Comparison of ENCODE assay signal across 14 cellular contexts in genomic region chr7:135161669-135162068, GRCh38. TPM values are rescaled to one million over a fixed set of nuclear protein-coding genes. Genes with fewer than 3 reads are reported as not detected.
A peak's percentile ranks its signal among the peaks of the same experiment; 100 is the strongest.
DNase-seq lines count a peak whose midpoint lies in the region; ATAC-seq and TF ChIP-seq lines count a peak whose summit lies in the region.
"Had no signal": no experiment of that assay in that cellular context is flagged by ENCODE, and none has a peak within 500 bp of the region (broad histone marks: within the 10 kb centered on the region; RNA-seq: fewer than 3 reads in every experiment).

No MANE protein-coding gene starts in this region.

- peaks cover 21% of the 10 kb centered on the region for H3K9me3 Mint-ChIP-seq in dendritic cell treated with granulocyte-macrophage colony-stimulating factor and Interleukin-4, amounts not matched to agents 40 ng/mL and 50 ng/mL, for 4 days
- H3K9me3 Mint-ChIP-seq in natural killer cell treated with Interleukin-12 subunit alpha and Interleukin-12 subunit beta and Interleukin-15 and Interleukin-18, amount 100 ng/mL, for 72 hours = peaks cover 11% of the 10 kb centered on the region

- ATAC-seq in natural killer cell treated with Interleukin-12 subunit alpha and Interleukin-12 subunit beta and Interleukin-15 and Interleukin-18, amount 100 ng/mL, for 72 hours = no peak
- ATAC-seq in left colon = no peak
- ATAC-seq in HG02884 (IDR thresholded peaks at IDR 0.05; ENCODE audit: unreplicated experiment) = no peak

- peaks cover 29% of the 10 kb centered on the region for H3K4me1 ChIP-seq in BLaER1
- H3K4me1 ChIP-seq: neural progenitor cell had no signal

- no peaks in the 10 kb centered on the region for H3K27me3 ChIP-seq in BLaER1
- H3K27me3 ChIP-seq: neural progenitor cell had no signal

- H3K9ac ChIP-seq in BLaER1 = peak overlapping the region; percentile 74; the same call in 1 of the 2 replicates
- H3K9ac ChIP-seq: neural progenitor cell had no signal

- no peaks in the 10 kb centered on the region for H3K27me3 Mint-ChIP-seq in dendritic cell treated with granulocyte-macrophage colony-stimulating factor and Interleukin-4, amounts not matched to agents 40 ng/mL and 50 ng/mL, for 4 days
- H3K27me3 Mint-ChIP-seq in natural killer cell treated with Interleukin-12 subunit alpha and Interleukin-12 subunit beta and Interleukin-15 and Interleukin-18, amount 100 ng/mL, for 72 hours = no peaks in the 10 kb centered on the region

- no peak overlapping the region for H3K4me3 Mint-ChIP-seq in dendritic cell treated with granulocyte-macrophage colony-stimulating factor and Interleukin-4, amounts not matched to agents 40 ng/mL and 50 ng/mL, for 4 days
- H3K4me3 Mint-ChIP-seq in natural killer cell treated with Interleukin-12 subunit alpha and Interleukin-12 subunit beta and Interleukin-15 and Interleukin-18, amount 100 ng/mL, for 72 hours = peak overlapping the region; percentile 21
- H3K4me3 Mint-ChIP-seq: neural progenitor cell had no signal

- H3K27ac ChIP-seq in BLaER1 (peak overlapping the region; percentile 95), RWPE1 (no peak overlapping the region)
- H3K27ac ChIP-seq: neural progenitor cell had no signal

- CTCF ChIA-PET in HEK293T (lab: Yijun Ruan, JAX) = interaction anchor here (1.2 kb wide), 1 partner anchor 9 kb away, joined by 5 read pairs; no protein-coding TSS in a partner anchor
- CTCF ChIA-PET in RWPE1 (lab: Yijun Ruan, JAX) = no interaction called here

- peak overlapping the region; percentile 84 for H3K27ac Mint-ChIP-seq in dendritic cell treated with granulocyte-macrophage colony-stimulating factor and Interleukin-4, amounts not matched to agents 40 ng/mL and 50 ng/mL, for 4 days
- H3K27ac Mint-ChIP-seq in natural killer cell treated with Interleukin-12 subunit alpha and Interleukin-12 subunit beta and Interleukin-15 and Interleukin-18, amount 100 ng/mL, for 72 hours = peak overlapping the region; percentile 79 to 95
- H3K27ac Mint-ChIP-seq: neural progenitor cell had no signal

- DNase-seq in HEK293T (ENCODE audit: extremely low spot score) (peak; percentile 4), AG08395 (ENCODE audit: low spot score) (no peak), left colon (no peak), RWPE1 (ENCODE audit: low spot score) (no peak)
- no peak for DNase-seq in natural killer cell treated with Interleukin-12 subunit alpha and Interleukin-12 subunit beta and Interleukin-15 and Interleukin-18, amount 100 ng/mL, for 72 hours (ENCODE audit: low spot score)
- DNase-seq: activated CD8-positive, alpha-beta memory T cell treated with anti-CD3 and anti-CD28 coated beads for 24 hours; Caco-2; MM.1S; NCI-H524 treated with DMSO at 0.1 percent for 48 hours; stimulated activated CD4-positive, alpha-beta T cell treated with anti-CD3 and anti-CD28 coated beads, Interleukin-2, amount 100 ng/mL, for 48 hours had no signal

- H4K20me1 ChIP-seq in BLaER1 = no peaks in the 10 kb centered on the region

- no peak for TF ChIP-seq CTCF in RWPE1 (conservative IDR thresholded peaks at IDR 0.05; ENCODE audit: low read depth)

- peaks cover 80% of the 10 kb centered on the region for H3K36me3 ChIP-seq in BLaER1
- H3K36me3 ChIP-seq: neural progenitor cell had no signal

- peak overlapping the region; percentile 80; the same call in 1 of the 2 replicates for H3K4me2 ChIP-seq in BLaER1
- H3K4me2 ChIP-seq: neural progenitor cell had no signal

- no peak overlapping the region for H3K4me3 ChIP-seq in BLaER1
- H3K4me3 ChIP-seq: neural progenitor cell had no signal

- peaks cover 47% of the 10 kb centered on the region for H3K9me3 ChIP-seq in BLaER1

- H3K36me3 Mint-ChIP-seq in dendritic cell treated with granulocyte-macrophage colony-stimulating factor and Interleukin-4, amounts not matched to agents 40 ng/mL and 50 ng/mL, for 4 days (ENCODE audit: low read depth) = peaks cover 86% of the 10 kb centered on the region
- peaks cover 37% of the 10 kb centered on the region for H3K36me3 Mint-ChIP-seq in natural killer cell treated with Interleukin-12 subunit alpha and Interleukin-12 subunit beta and Interleukin-15 and Interleukin-18, amount 100 ng/mL, for 72 hours

- peaks cover 61% of the 10 kb centered on the region for H3K4me1 Mint-ChIP-seq in dendritic cell treated with granulocyte-macrophage colony-stimulating factor and Interleukin-4, amounts not matched to agents 40 ng/mL and 50 ng/mL, for 4 days (ENCODE audit: low read depth)
- H3K4me1 Mint-ChIP-seq in natural killer cell treated with Interleukin-12 subunit alpha and Interleukin-12 subunit beta and Interleukin-15 and Interleukin-18, amount 100 ng/mL, for 72 hours (ENCODE audit: low read depth in 2 of 2) = peaks cover 55 to 56% of the 10 kb centered on the region in 2 donors

- POLR2A ChIA-PET in HEK293T (lab: Yijun Ruan, JAX) = interaction anchor here (1.2 to 1.9 kb wide), 2 partner anchors 9 to 175 kb away, joined by 7 to 12 read pairs; partner anchors contain the start of genes AGBL3 and CYREN
- POLR2A ChIA-PET in RWPE1 (lab: Yijun Ruan, JAX; ENCODE audit: low non-redundant PET) = no interaction called here

- intact Hi-C loops in dendritic cell treated with granulocyte-macrophage colony-stimulating factor and Interleukin-4, amounts not matched to agents 40 ng/mL and 50 ng/mL, for 4 days (cut with micrococcal nuclease) = loop anchor here (10.0 kb wide), 1 partner anchor 517 kb away; the partner anchor contains the start of gene BPGM
- intact Hi-C loops in left colon (cut with DNase I, micrococcal nuclease) = no loop called here

TF ChIP-seq in HEK293T, 16 proteins besides CTCF, POLR2A, EP300 and RAD21:
- TF ChIP-seq FOXA1 (IDR thresholded peaks at IDR 0.05) (no peak), CTBP1 (IDR thresholded peaks at IDR 0.05; ENCODE audit: borderline replicate concordance) (no peak), TARDBP (IDR thresholded peaks at IDR 0.05) (no peak), ZNF384 (IDR thresholded peaks at IDR 0.05) (no peak), HDGF (IDR thresholded peaks at IDR 0.05; ENCODE audit: borderline replicate concordance) (no peak)
TF ChIP-seq in HEK293T: peak in this region for 0.

RNA-seq across cellular contexts. Expression of gene CYREN, which starts 8.8 kb away (rescaled TPM):
- total RNA-seq in natural killer cell treated with Interleukin-12 subunit alpha and Interleukin-12 subunit beta and Interleukin-15 and Interleukin-18, amount 100 ng/mL, for 72 hours = 10 to 100 TPM; 47.2 to 68.5 TPM
- 10 to 100 TPM; 32.8 to 44.6 TPM for total RNA-seq in left colon

RNA-seq across cellular contexts. Expression of gene TMEM140, which starts 13.8 kb away (rescaled TPM):
- total RNA-seq in natural killer cell treated with Interleukin-12 subunit alpha and Interleukin-12 subunit beta and Interleukin-15 and Interleukin-18, amount 100 ng/mL, for 72 hours = 10 to 100 TPM; 10.2 to 17.4 TPM
- total RNA-seq in left colon = 10 to 100 TPM in 1 of 2 donors, 1 to 10 TPM in 1; 7.4 to 18.3 TPM

RNA-seq across cellular contexts. Expression of gene WDR91, which starts 49.7 kb away (rescaled TPM):
- total RNA-seq in natural killer cell treated with Interleukin-12 subunit alpha and Interleukin-12 subunit beta and Interleukin-15 and Interleukin-18, amount 100 ng/mL, for 72 hours = 10 to 100 TPM; 11.9 to 22.8 TPM
- total RNA-seq in left colon = 1 to 10 TPM; 6.3 to 8.8 TPM
